1 cellular context compared by ENCODE assay signal in genomic region chr7:140924019-140924820, GRCh38.
A peak's percentile ranks its signal among the peaks of the same experiment; 100 is the strongest.
TF ChIP-seq lines count a peak whose summit lies in the region.

No MANE protein-coding gene starts in this region.

TF ChIP-seq in HepG2, 621 proteins besides CTCF, POLR2A, EP300 and RAD21 (continued from another document and continues in another):
- 0 out of 2 replicates have a peak, but pooled peaks have one; percentile 76 for TF ChIP-seq ZXDC (CRISPR knock-in tag; IDR thresholded peaks at IDR 0.05)
- TF ChIP-seq ZNF646 (CRISPR knock-in tag; IDR thresholded peaks at IDR 0.05), result no peak
- peak; percentile 83 for TF ChIP-seq ASH2L (IDR thresholded peaks at IDR 0.05; ENCODE audit: insufficient read length, low read depth, low read length)
- no peak for TF ChIP-seq IRF1 (CRISPR knock-in tag; IDR thresholded peaks at IDR 0.05; ENCODE audit: low read depth)
- no peak for TF ChIP-seq IKZF4 (CRISPR knock-in tag; IDR thresholded peaks at IDR 0.05; ENCODE audit: borderline replicate concordance, low read depth, not compliant biosample characterization)
- no peak for TF ChIP-seq PTBP1 (IDR thresholded peaks at IDR 0.05; ENCODE audit: low read depth, low read length, poor library complexity, severe bottlenecking)
- no peak for TF ChIP-seq RORA (CRISPR knock-in tag; IDR thresholded peaks at IDR 0.05)
- no peak for TF ChIP-seq ZEB1 (IDR thresholded peaks at IDR 0.05; ENCODE audit: insufficient replicate concordance, low read depth)
- no peak for TF ChIP-seq KLF12 (CRISPR knock-in tag; IDR thresholded peaks at IDR 0.05; ENCODE audit: borderline replicate concordance)
- no peak for TF ChIP-seq MATR3 (CRISPR knock-in tag; IDR thresholded peaks at IDR 0.05)
- no peak for TF ChIP-seq NR0B2 (CRISPR knock-in tag; IDR thresholded peaks at IDR 0.05)
- TF ChIP-seq SNAPC4 (CRISPR knock-in tag; IDR thresholded peaks at IDR 0.05), result no peak
- peak; percentile 71 for TF ChIP-seq SAP130 (CRISPR knock-in tag; IDR thresholded peaks at IDR 0.05; ENCODE audit: low read depth)
- TF ChIP-seq ZFY (CRISPR knock-in tag; IDR thresholded peaks at IDR 0.05), result peak; percentile 57
- TF ChIP-seq ERF (CRISPR knock-in tag; IDR thresholded peaks at IDR 0.05), result 0 out of 2 replicates have a peak, but pooled peaks have one; percentile 32
- no peak; the same call in 1 of the 2 replicates for TF ChIP-seq HBP1 (CRISPR knock-in tag; IDR thresholded peaks at IDR 0.05; ENCODE audit: low read depth)
- TF ChIP-seq REXO4 (CRISPR knock-in tag; IDR thresholded peaks at IDR 0.05; ENCODE audit: borderline replicate concordance), result no peak
- TF ChIP-seq ZBED4 (CRISPR knock-in tag; IDR thresholded peaks at IDR 0.05; ENCODE audit: borderline replicate concordance), result no peak
- TF ChIP-seq JARID2 (CRISPR knock-in tag; IDR thresholded peaks at IDR 0.05; ENCODE audit: insufficient replicate concordance), result no peak
- TF ChIP-seq ZNF784 (CRISPR knock-in tag; IDR thresholded peaks at IDR 0.05; ENCODE audit: borderline replicate concordance), result 0 out of 2 replicates have a peak, but pooled peaks have one; percentile 17
- TF ChIP-seq POLR2AphosphoS5 (IDR thresholded peaks at IDR 0.05; ENCODE audit: low read depth, low read length), result no peak
- no peak for TF ChIP-seq U2AF2 (IDR thresholded peaks at IDR 0.05; ENCODE audit: low read depth, low read length)
- TF ChIP-seq FOXK1 (CRISPR knock-in tag; IDR thresholded peaks at IDR 0.05; ENCODE audit: borderline replicate concordance, low read depth), result no peak
- no peak for TF ChIP-seq GPBP1L1 (CRISPR knock-in tag; IDR thresholded peaks at IDR 0.05)
- TF ChIP-seq NKX3-1 (CRISPR knock-in tag; IDR thresholded peaks at IDR 0.05), result no peak
- no peak for TF ChIP-seq LBX2 (CRISPR knock-in tag; IDR thresholded peaks at IDR 0.05; ENCODE audit: borderline replicate concordance)
- TF ChIP-seq SRY (CRISPR knock-in tag; IDR thresholded peaks at IDR 0.05), result 0 out of 2 replicates have a peak, but pooled peaks have one; percentile 16
- no peak for TF ChIP-seq SMYD3 (CRISPR knock-in tag; IDR thresholded peaks at IDR 0.05)
- TF ChIP-seq CAMTA2 (CRISPR knock-in tag; IDR thresholded peaks at IDR 0.05; ENCODE audit: borderline replicate concordance), result 0 out of 2 replicates have a peak, but pooled peaks have one; percentile 33
